Comparison of ENCODE assay signal across 8 cellular contexts in genomic region chr18:13614701-13615288, GRCh38.
DNase-seq lines count a peak whose midpoint lies in the region; ATAC-seq and TF ChIP-seq lines count a peak whose summit lies in the region.
"Had no signal": no experiment of that assay in that cellular context is flagged by ENCODE, and none has a peak within 500 bp of the region (broad histone marks: within the 10 kb centered on the region; RNA-seq: fewer than 3 reads in every experiment).

No MANE protein-coding gene starts in this region.

- peaks cover 78% of the 10 kb centered on the region for H3K4me1 Mint-ChIP-seq in activated CD4-positive, alpha-beta memory T cell treated with anti-CD3 and anti-CD28 coated beads for 36 hours (ENCODE audit: low read depth)

- POLR2A ChIA-PET in activated CD4-positive, alpha-beta memory T cell treated with anti-CD3 and anti-CD28 coated beads for 36 hours (lab: Charles Lee), result interaction anchor here (0.6 to 4.7 kb wide), 5 partner anchors 37 to 192 kb away, joined by 3 to 39 read pairs (median 24); no protein-coding TSS in a partner anchor

- H3K9me3 ChIP-seq in left ventricle myocardium inferior (replicated peaks), result no peaks in the 10 kb centered on the region
- H3K9me3 ChIP-seq in stomach, result no peaks in the 10 kb centered on the region
- H3K9me3 ChIP-seq: testis had no signal

- H3K4me1 ChIP-seq in left ventricle myocardium inferior, result peaks cover 81% of the 10 kb centered on the region
- peaks cover 13 to 30% (median 26%) of the 10 kb centered on the region in 4 donors for H3K4me1 ChIP-seq in stomach

- TF ChIP-seq EP300 in stomach (IDR thresholded peaks at IDR 0.05), result no peak

- peak overlapping the region; percentile 88 for H3K27ac ChIP-seq in left ventricle myocardium inferior (replicated peaks)
- peak overlapping the region; percentile 24 to 58 (median 50) for H3K27ac ChIP-seq in stomach
- H3K27ac ChIP-seq: testis had no signal

- no peaks in the 10 kb centered on the region for H3K36me3 ChIP-seq in left ventricle myocardium inferior
- no peaks in the 10 kb centered on the region for H3K36me3 ChIP-seq in stomach

- CTCF ChIA-PET in activated CD4-positive, alpha-beta memory T cell treated with anti-CD3 and anti-CD28 coated beads for 36 hours (lab: Charles Lee), result interaction anchor here (0.8 to 9.5 kb wide), 6 partner anchors 14 to 398 kb away, joined by 3 to 86 read pairs (median 4); no protein-coding TSS in a partner anchor

- H3K36me3 Mint-ChIP-seq in activated CD4-positive, alpha-beta memory T cell treated with anti-CD3 and anti-CD28 coated beads for 36 hours, result peaks cover 3% of the 10 kb centered on the region

- no peaks in the 10 kb centered on the region for H3K27me3 Mint-ChIP-seq in activated CD4-positive, alpha-beta memory T cell treated with anti-CD3 and anti-CD28 coated beads for 36 hours

- no peak for TF ChIP-seq CTCF in left ventricle myocardium inferior (IDR thresholded peaks at IDR 0.05; ENCODE audit: borderline replicate concordance)
- no peak for TF ChIP-seq CTCF in stomach (IDR thresholded peaks at IDR 0.05)

- H3K4me3 Mint-ChIP-seq in activated CD4-positive, alpha-beta memory T cell treated with anti-CD3 and anti-CD28 coated beads for 36 hours, result peak overlapping the region; percentile 64

- ATAC-seq in sciatic nerve (no peak), GM18867 (IDR thresholded peaks at IDR 0.05; ENCODE audit: unreplicated experiment) (no peak)

- H3K27ac Mint-ChIP-seq in activated CD4-positive, alpha-beta memory T cell treated with anti-CD3 and anti-CD28 coated beads for 36 hours, result peak overlapping the region; percentile 92

- 67 to 77% (median 71%) methylated on average over 16 of the region's 16 CpGs for WGBS in stomach, 5 donors

- H3K27me3 ChIP-seq in left ventricle myocardium inferior (ENCODE audit: low read depth), result no peaks in the 10 kb centered on the region
- peaks cover 0 to 7% (median 0%) of the 10 kb centered on the region in 3 donors for H3K27me3 ChIP-seq in stomach
- H3K27me3 ChIP-seq: testis had no signal

- H3K9me3 Mint-ChIP-seq in activated CD4-positive, alpha-beta memory T cell treated with anti-CD3 and anti-CD28 coated beads for 36 hours, result no peaks in the 10 kb centered on the region

- DNase-seq in Jurkat, Clone E6-1 (ENCODE audit: low read depth, low spot score), result no peak
- DNase-seq in activated CD4-positive, alpha-beta memory T cell treated with anti-CD3 and anti-CD28 coated beads for 36 hours, result peak; percentile 56
- DNase-seq in left ventricle myocardium inferior, result no peak
- DNase-seq in stomach, result no peak
- DNase-seq in sciatic nerve (ENCODE audit: low spot score), result no peak
- DNase-seq in dedifferentiated amniotic fluid mesenchymal stem cell (ENCODE audit: extremely low spot score), result no peak

- no peak for TF ChIP-seq POLR2A in stomach (IDR thresholded peaks at IDR 0.05)

- H3K4me3 ChIP-seq in Jurkat, Clone E6-1 (ENCODE audit: low read length), result peak overlapping the region; percentile 67
- H3K4me3 ChIP-seq in left ventricle myocardium inferior (peak overlapping the region; percentile 5), stomach (no peak overlapping the region)
- H3K4me3 ChIP-seq: testis had no signal

- intact Hi-C loops in activated CD4-positive, alpha-beta memory T cell treated with anti-CD3 and anti-CD28 coated beads for 36 hours (cut with micrococcal nuclease), result loop anchor here (1.0 to 5.0 kb wide), 5 partner anchors 47 to 397 kb away; partner anchors contain the start of gene LDLRAD4
- intact Hi-C loops in left ventricle myocardium inferior (cut with micrococcal nuclease) (no loop called here), stomach (cut with DNase I; ENCODE audit: low total_unique reads) (no loop called here), sciatic nerve (cut with DNase I) (no loop called here)

Comparison
In these comparisons a context has a peak if more than half of its experiments do, and no peak if none do; other contexts are left out.
1. H3K4me3 ChIP-seq: peak in Jurkat, Clone E6-1 (single experiment) and left ventricle myocardium inferior (single experiment); none in stomach (0 of 4).